Comparison of ENCODE assay signal across 28 cellular contexts in genomic region chr1:157218671-157219070, GRCh38.
"Had no signal": no experiment of that assay in that cellular context is flagged by ENCODE, and none has a peak within 500 bp of the region (broad histone marks: within the 10 kb centered on the region; RNA-seq: fewer than 3 reads in every experiment).

No MANE protein-coding gene starts in this region.

- ATAC-seq: stimulated activated effector memory CD8-positive, alpha-beta T cell treated with anti-CD3 and anti-CD28 coated beads, Interleukin-12 subunit alpha, Interleukin-12 subunit beta, amount 100 ng/mL, for 72 hours; stimulated activated memory B cell treated with anti-CD40 and anti-IgM and Interleukin-4, amounts not matched to agents 10 μg/mL and 1 μg/mL and 100 μg/mL, for 72 hours; stimulated activated naive CD8-positive, alpha-beta T cell treated with anti-CD3 and anti-CD28 coated beads, Interleukin-15, amount 100 ng/mL, for 72 hours; stimulated activated naive CD8-positive, alpha-beta T cell treated with anti-CD3 and anti-CD28 coated beads, Interleukin-15, Interleukin-2, amounts not matched to agents 100 U/mL and 50 U/mL, for 24 hours; upper lobe of right lung had no signal

- H3K4me1 ChIP-seq: stomach, suprapubic skin, testis, thyroid gland, tibial artery, tibial nerve, transverse colon, upper lobe of left lung, upper lobe of right lung, uterus, vagina had no signal

- FAIRE-seq: urothelium cell line had no signal

- H3K4me3 Mint-ChIP-seq: stimulated activated effector memory CD8-positive, alpha-beta T cell treated with anti-CD3 and anti-CD28 coated beads, Interleukin-12 subunit alpha, Interleukin-12 subunit beta, amount 100 ng/mL, for 72 hours; stimulated activated memory B cell treated with anti-CD40 and anti-IgM and Interleukin-4, amounts not matched to agents 10 μg/mL and 1 μg/mL and 100 μg/mL, for 72 hours; stimulated activated naive CD8-positive, alpha-beta T cell treated with anti-CD3 and anti-CD28 coated beads, Interleukin-15, amount 100 ng/mL, for 72 hours; stimulated activated naive CD8-positive, alpha-beta T cell treated with anti-CD3 and anti-CD28 coated beads, Interleukin-15, Interleukin-2, amounts not matched to agents 100 ng/mL and 50 ng/mL, for 24 hours; type B pancreatic cell had no signal

- H3K4me3 ChIP-seq: stomach, suprapubic skin, testis, thoracic aorta, thyroid gland, tibial artery, tibial nerve, transverse colon, upper lobe of left lung, upper lobe of right lung, uterus, vagina had no signal

- H3K27ac ChIP-seq: stomach, suprapubic skin, testis, thoracic aorta, thyroid gland, tibial artery, tibial nerve, transverse colon, upper lobe of left lung, upper lobe of right lung, uterus, vagina had no signal

- H3K4me1 Mint-ChIP-seq: stimulated activated effector memory CD8-positive, alpha-beta T cell treated with anti-CD3 and anti-CD28 coated beads, Interleukin-12 subunit alpha, Interleukin-12 subunit beta, amount 100 ng/mL, for 72 hours; stimulated activated memory B cell treated with anti-CD40 and anti-IgM and Interleukin-4, amounts not matched to agents 10 μg/mL and 1 μg/mL and 100 μg/mL, for 72 hours; stimulated activated naive CD8-positive, alpha-beta T cell treated with anti-CD3 and anti-CD28 coated beads, Interleukin-15, amount 100 ng/mL, for 72 hours had no signal

- H3K9me3 ChIP-seq: testis, thoracic aorta, thyroid gland, vagina had no signal

- H3K36me3 Mint-ChIP-seq: stimulated activated effector memory CD8-positive, alpha-beta T cell treated with anti-CD3 and anti-CD28 coated beads, Interleukin-12 subunit alpha, Interleukin-12 subunit beta, amount 100 ng/mL, for 72 hours had no signal

- H3K36me3 ChIP-seq: stomach, suprapubic skin, thoracic aorta, thyroid gland, tibial artery, tibial nerve, transverse colon, upper lobe of left lung, upper lobe of right lung, uterus, vagina had no signal

- H3K27me3 ChIP-seq: testis, thyroid gland, tibial artery, tibial nerve, transverse colon, upper lobe of left lung, upper lobe of right lung, uterus, vagina had no signal

- DNase-seq: stimulated activated CD4-positive, alpha-beta T cell treated with anti-CD3 and anti-CD28 coated beads, Interleukin-2, amount 100 ng/mL, for 48 hours; stimulated activated CD4-positive, alpha-beta T cell treated with anti-CD3 and anti-CD28 coated beads, Interleukin-4, amount 100 ng/mL, for 1 hour; stimulated activated CD4-positive, alpha-beta T cell treated with anti-CD3 and anti-CD28 coated beads, Interleukin-4, amount 100 ng/mL, for 24 hours; stimulated activated CD4-positive, alpha-beta T cell treated with anti-CD3 and anti-CD28 coated beads, Interleukin-4, amount 100 ng/mL, for 4 hours; stimulated activated CD8-positive, alpha-beta memory T cell treated with anti-CD3 and anti-CD28 coated beads, Interleukin-4, amount 100 ng/mL, for 48 hours; stimulated activated naive CD4-positive, alpha-beta T cell; stimulated activated naive CD4-positive, alpha-beta T cell treated with Interleukin-2 at 50 U/mL for 16 hours; stimulated activated naive CD8-positive, alpha-beta T cell treated with anti-CD3 and anti-CD28 coated beads, Interleukin-15, amount 100 ng/mL, for 72 hours; stimulated activated naive CD8-positive, alpha-beta T cell treated with anti-CD3 and anti-CD28 coated beads, Interleukin-15, Interleukin-2, amounts not matched to agents 100 U/mL and 50 U/mL, for 24 hours; stomach; substantia nigra; testis; thyroid gland; tibial artery; transverse colon; trophoblast cell; upper lobe of left lung; upper lobe of right lung; uterus had no signal

- H3K27ac Mint-ChIP-seq: stimulated activated effector memory CD8-positive, alpha-beta T cell treated with anti-CD3 and anti-CD28 coated beads, Interleukin-12 subunit alpha, Interleukin-12 subunit beta, amount 100 ng/mL, for 72 hours; stimulated activated memory B cell treated with anti-CD40 and anti-IgM and Interleukin-4, amounts not matched to agents 10 μg/mL and 1 μg/mL and 100 μg/mL, for 72 hours; stimulated activated naive CD8-positive, alpha-beta T cell treated with anti-CD3 and anti-CD28 coated beads, Interleukin-15, amount 100 ng/mL, for 72 hours; stimulated activated naive CD8-positive, alpha-beta T cell treated with anti-CD3 and anti-CD28 coated beads, Interleukin-15, Interleukin-2, amounts not matched to agents 100 ng/mL and 50 ng/mL, for 24 hours; type B pancreatic cell had no signal
